16 cellular contexts compared by ENCODE assay signal in genomic region chr6:35876902-35877301, GRCh38.
"Had no signal": no experiment of that assay in that cellular context is flagged by ENCODE, and none has a peak within 500 bp of the region (broad histone marks: within the 10 kb centered on the region; RNA-seq: fewer than 3 reads in every experiment).

No MANE protein-coding gene starts in this region.

- DNase-seq: activated CD4-positive, alpha-beta memory T cell treated with anti-CD3 and anti-CD28 coated beads, Interleukin-2, amount 10 ng/mL, durations not matched to agents 7 days and 5 days; activated CD8-positive, alpha-beta memory T cell treated with anti-CD3 and anti-CD28 coated beads, Interleukin-2, amount 50 U/mL, for 4 hours; activated naive CD4-positive, alpha-beta T cell treated with Interleukin-2 at 50 U/mL for 16 hours; activated naive CD8-positive, alpha-beta T cell treated with anti-CD3 and anti-CD28 coated beads, Interleukin-2, amount 50 U/mL, for 24 hours; caudate nucleus; foreskin fibroblast; head of caudate nucleus; stimulated activated CD4-positive, alpha-beta T cell treated with anti-CD3 and anti-CD28 coated beads, Interleukin-4, amount 100 ng/mL, for 1 hour; stimulated activated CD8-positive, alpha-beta memory T cell treated with anti-CD3 and anti-CD28 coated beads, Interleukin-4, amount 100 ng/mL, for 48 hours; T-helper 9 cell; testis had no signal

- H3K4me3 ChIP-seq: testis had no signal

- H3K27ac Mint-ChIP-seq: activated CD4-positive, alpha-beta memory T cell treated with anti-CD3 and anti-CD28 coated beads, Interleukin-2, amount 10 ng/mL, durations not matched to agents 7 days and 5 days; activated naive CD8-positive, alpha-beta T cell treated with anti-CD3 and anti-CD28 coated beads, Interleukin-2, amount 50 U/mL, for 24 hours; activated T-helper 1 cell treated with anti-CD3 and anti-CD28 coated beads, Interleukin-12 subunit alpha, Interleukin-12 subunit beta, Interleukin-2, Interleukin-4 antibody, amounts not matched to agents 30 ng/mL and 10 ng/mL and 1 ng/mL, durations not matched to agents 14 hours and 24 hours and 36 hours; memory B cell; natural killer cell treated with Interleukin-12 subunit alpha and Interleukin-12 subunit beta and Interleukin-15 and Interleukin-18, amount 100 ng/mL, for 72 hours; stimulated activated naive CD8-positive, alpha-beta T cell treated with anti-CD3 and anti-CD28 coated beads, Interleukin-15, Interleukin-2, amounts not matched to agents 100 ng/mL and 50 ng/mL, for 24 hours had no signal

- H3K27me3 Mint-ChIP-seq: activated CD4-positive, alpha-beta memory T cell treated with anti-CD3 and anti-CD28 coated beads, Interleukin-2, amount 10 ng/mL, durations not matched to agents 7 days and 5 days; activated naive CD8-positive, alpha-beta T cell treated with anti-CD3 and anti-CD28 coated beads, Interleukin-2, amount 50 U/mL, for 24 hours; memory B cell; natural killer cell treated with Interleukin-12 subunit alpha and Interleukin-12 subunit beta and Interleukin-15 and Interleukin-18, amount 100 ng/mL, for 72 hours; stimulated activated naive CD8-positive, alpha-beta T cell treated with anti-CD3 and anti-CD28 coated beads, Interleukin-15, Interleukin-2, amounts not matched to agents 100 ng/mL and 50 ng/mL, for 24 hours had no signal

- H3K27me3 ChIP-seq: testis had no signal

- H3K4me3 Mint-ChIP-seq: activated CD4-positive, alpha-beta memory T cell treated with anti-CD3 and anti-CD28 coated beads, Interleukin-2, amount 10 ng/mL, durations not matched to agents 7 days and 5 days; activated naive CD8-positive, alpha-beta T cell treated with anti-CD3 and anti-CD28 coated beads, Interleukin-2, amount 50 U/mL, for 24 hours; activated T-helper 1 cell treated with anti-CD3 and anti-CD28 coated beads, Interleukin-12 subunit alpha, Interleukin-12 subunit beta, Interleukin-2, Interleukin-4 antibody, amounts not matched to agents 30 ng/mL and 10 ng/mL and 1 ng/mL, durations not matched to agents 14 hours and 24 hours and 36 hours; memory B cell; natural killer cell treated with Interleukin-12 subunit alpha and Interleukin-12 subunit beta and Interleukin-15 and Interleukin-18, amount 100 ng/mL, for 72 hours; stimulated activated naive CD8-positive, alpha-beta T cell treated with anti-CD3 and anti-CD28 coated beads, Interleukin-15, Interleukin-2, amounts not matched to agents 100 ng/mL and 50 ng/mL, for 24 hours had no signal

- H3K4me1 Mint-ChIP-seq: activated naive CD8-positive, alpha-beta T cell treated with anti-CD3 and anti-CD28 coated beads, Interleukin-2, amount 50 U/mL, for 24 hours had no signal

- ATAC-seq: activated naive CD8-positive, alpha-beta T cell treated with anti-CD3 and anti-CD28 coated beads, Interleukin-2, amount 50 U/mL, for 24 hours; left lobe of liver; natural killer cell treated with Interleukin-12 subunit alpha and Interleukin-12 subunit beta and Interleukin-15 and Interleukin-18, amount 100 ng/mL, for 72 hours had no signal
